Comparison of ENCODE assay signal across 8 cellular contexts in the genomic region with DNA sequence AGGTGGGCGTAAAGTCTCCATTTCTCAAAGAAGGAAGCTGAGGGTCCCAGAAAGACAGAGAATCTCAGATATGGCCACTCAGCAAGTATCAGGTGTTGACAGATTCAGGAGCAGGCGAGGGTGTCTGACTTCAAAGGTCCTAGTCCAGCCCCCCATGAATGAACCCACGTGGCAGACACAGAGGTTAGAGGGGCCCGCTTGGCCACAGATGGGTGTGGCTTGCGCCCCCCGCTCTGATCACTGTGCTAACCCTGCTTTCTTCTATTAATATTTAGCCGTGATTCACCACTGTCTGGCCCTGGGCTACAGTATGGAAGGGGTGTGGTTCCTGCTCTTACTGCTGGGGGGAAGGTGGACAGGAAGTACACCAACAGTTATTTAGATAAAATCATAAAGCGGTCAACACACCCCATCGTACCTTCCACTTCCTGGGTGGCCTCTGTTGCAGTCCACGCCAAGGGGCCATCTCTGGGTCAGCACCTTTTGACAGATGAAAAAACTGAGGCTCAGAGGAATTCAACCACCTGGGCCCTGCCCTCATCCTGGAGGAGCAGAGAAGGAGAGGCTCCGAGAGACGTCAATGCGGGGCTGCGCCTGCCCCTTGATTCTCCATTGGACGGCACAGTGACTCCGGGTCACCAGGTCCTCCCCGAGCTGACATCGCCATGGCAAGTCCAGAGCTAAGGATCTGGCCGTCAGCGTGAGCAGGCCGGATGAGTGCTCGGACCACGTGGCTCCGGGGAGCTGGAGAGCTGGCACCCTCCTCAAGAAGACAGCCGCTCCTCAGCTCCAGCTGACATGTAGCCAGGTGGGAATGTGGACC.
DNase-seq lines count a peak whose midpoint lies in the region; ATAC-seq and TF ChIP-seq lines count a peak whose summit lies in the region.

No MANE protein-coding gene starts in this region.

- H3K4me3 ChIP-seq in aorta (ENCODE audit: low read length in 2 of 2), result no peak overlapping the region

- ATAC-seq in Right ventricle myocardium inferior (no peak), Right ventricle myocardium superior (ENCODE audit: poor library complexity) (no peak), aorta (ENCODE audit: low FRiP score) (no peak), GM21717 (IDR thresholded peaks at IDR 0.05; ENCODE audit: unreplicated experiment) (no peak), HG03139 (IDR thresholded peaks at IDR 0.05; ENCODE audit: unreplicated experiment) (no peak)

- no peak overlapping the region for H3K27ac Mint-ChIP-seq in glutamatergic neuron (ENCODE audit: unreplicated experiment)

- no peaks in the 10 kb centered on the region for H3K4me1 ChIP-seq in aorta (ENCODE audit: control insufficient read depth in 1 of 2, insufficient read depth in 2 of 2, low read length in 2 of 2)

- peaks cover 12% of the 10 kb centered on the region for H3K27me3 Mint-ChIP-seq in glutamatergic neuron (ENCODE audit: unreplicated experiment)

- intact Hi-C loops in Right ventricle myocardium inferior (cut with DNase I) (loop anchor here (1.0 to 5.0 kb wide), 7 partner anchors 199 to 1414 kb away; no protein-coding TSS in a partner anchor), Right ventricle myocardium superior (cut with DNase I) (loop anchor here (2.0 to 5.0 kb wide), 3 partner anchors 835 to 959 kb away; no protein-coding TSS in a partner anchor), aorta (cut with DNase I) (loop anchor here (1.0 to 10.0 kb wide), 6 partner anchors 834 to 1417 kb away; a partner anchor contains a TSS)

- no peak overlapping the region for H3K27ac ChIP-seq in aorta (ENCODE audit: low read depth in 1 of 2, low read length in 2 of 2)

- no peaks in the 10 kb centered on the region for H3K9me3 ChIP-seq in aorta (ENCODE audit: control insufficient read depth, low read length)

- no peaks in the 10 kb centered on the region for H3K27me3 ChIP-seq in aorta (ENCODE audit: control insufficient read depth in 1 of 2, insufficient read depth in 2 of 2, low read length in 1 of 2)

- peaks cover 17% of the 10 kb centered on the region for H3K9me3 Mint-ChIP-seq in glutamatergic neuron (ENCODE audit: unreplicated experiment)

- 60 to 63% methylated on average over 25 of the region's 25 CpGs for WGBS in aorta, 2 donors

- no peaks in the 10 kb centered on the region for H3K36me3 ChIP-seq in aorta (ENCODE audit: control insufficient read depth in 1 of 2, insufficient read depth in 2 of 2, low read length in 1 of 2)

- H3K36me3 Mint-ChIP-seq in glutamatergic neuron (ENCODE audit: unreplicated experiment), result no peaks in the 10 kb centered on the region

- DNase-seq in Right ventricle myocardium inferior (ENCODE audit: missing footprints), result peak; percentile 59
- DNase-seq in Right ventricle myocardium superior, result no peak
- DNase-seq in RPMI7951 (ENCODE audit: low read depth), result peak; percentile 69
- DNase-seq in glutamatergic neuron, result no peak
- DNase-seq in aorta, result peak; percentile 44 to 69
- DNase-seq in NCI-H1436 treated with DMSO at 0.1 percent for 48 hours (lab: John Stamatoyannopoulos, UW), result no peak

- TF ChIP-seq CTCF in glutamatergic neuron (IDR thresholded peaks at IDR 0.05; ENCODE audit: partially characterized antibody, unreplicated experiment), result peak; percentile 2

- H3K4me3 Mint-ChIP-seq in glutamatergic neuron (ENCODE audit: unreplicated experiment), result no peak overlapping the region

- H3K4me1 Mint-ChIP-seq in glutamatergic neuron (ENCODE audit: low read depth, unreplicated experiment), result peaks cover 24% of the 10 kb centered on the region

Comparison
In these comparisons a context has a peak if more than half of its experiments do, and no peak if none do; other contexts are left out.
1. DNase-seq: peak in Right ventricle myocardium inferior (single experiment), RPMI7951 (single experiment) and aorta (2 of 2); none in Right ventricle myocardium superior (single experiment), glutamatergic neuron (single experiment) and NCI-H1436 treated with DMSO at 0.1 percent for 48 hours (single experiment).